17 cellular contexts compared by ENCODE assay signal in genomic region chr20:11003341-11003740, GRCh38.
DNase-seq lines count a peak whose midpoint lies in the region; ATAC-seq and TF ChIP-seq lines count a peak whose summit lies in the region.
"Had no signal": no experiment of that assay in that cellular context is flagged by ENCODE, and none has a peak within 500 bp of the region (broad histone marks: within the 10 kb centered on the region; RNA-seq: fewer than 3 reads in every experiment).

No MANE protein-coding gene starts in this region.

- H3K9me2 ChIP-seq in PC-9 (ENCODE audit: insufficient read depth): no peaks in the 10 kb centered on the region

- POLR2A ChIA-PET in IMR-90 (lab: Charles Lee; ENCODE audit: unreplicated experiment) (interaction anchor here (0.6 kb wide), 1 partner anchor 130 kb away, joined by 3 read pairs; no protein-coding TSS in a partner anchor), PC-9 (lab: Charles Lee; ENCODE audit: unreplicated experiment) (no interaction called here)

- H3K79me1 ChIP-seq in IMR-90 (ENCODE audit: low read depth in 1 of 2, low read length in 2 of 2): no peaks in the 10 kb centered on the region

- no peaks in the 10 kb centered on the region for H3K27me3 ChIP-seq in IMR-90 (ENCODE audit: control insufficient read depth, insufficient read depth, low read length)
- H3K27me3 ChIP-seq in PC-9 (ENCODE audit: insufficient read depth, low read depth): no peaks in the 10 kb centered on the region
- H3K27me3 ChIP-seq: BE2C had no signal

- no peak overlapping the region for H2BK5ac ChIP-seq in IMR-90 (ENCODE audit: low read depth, low read length, poor library complexity, severe bottlenecking)

- DNase-seq in IMR-90 (no peak), PC-9 (no peak), epithelial cell of esophagus (ENCODE audit: low read depth) (peak; percentile 79), RPMI8226 (no peak)
- DNase-seq: BE2C; Calu3; CD4-positive, alpha-beta T cell; DMS79; Kasumi-1; NCI-H1930; NCI-H510A treated with DMSO at 0.1 percent for 48 hours; NCI-H82 had no signal

- peaks cover 23% of the 10 kb centered on the region for H3F3A ChIP-seq in PC-9 (ENCODE audit: insufficient read depth, low read depth)

- CTCF ChIA-PET in IMR-90 (lab: Yijun Ruan, JAX) (interaction anchor here (0.9 kb wide), 1 partner anchor 21 kb away, joined by 4 read pairs; no protein-coding TSS in a partner anchor), PC-9 (lab: Charles Lee) (no interaction called here)

- H3K27ac ChIP-seq in IMR-90 (ENCODE audit: insufficient read depth, low read length): no peak overlapping the region
- 0 out of 2 replicates have a peak overlapping the region, but pooled peaks have one; percentile 94 for H3K27ac ChIP-seq in PC-9
- peak overlapping the region in 18 of 21 experiments; percentile 11 to 74 (median 52) for H3K27ac ChIP-seq in skin epidermis

- TF ChIP-seq CTCF in IMR-90 (conservative IDR thresholded peaks at IDR 0.05; ENCODE audit: low read depth, low read length) (no peak), PC-9 (conservative IDR thresholded peaks at IDR 0.05) (no peak), epithelial cell of esophagus (IDR thresholded peaks at IDR 0.05; ENCODE audit: insufficient read depth, low read depth, low read length, missing control alignments) (no peak)

- H3K18ac ChIP-seq in IMR-90 (ENCODE audit: low read depth, low read length): no peak overlapping the region

- H2BK15ac ChIP-seq in IMR-90 (ENCODE audit: low read depth, low read length): no peak overlapping the region

- H3K23ac ChIP-seq in IMR-90 (ENCODE audit: low read depth, low read length): no peak overlapping the region

- H3K4ac ChIP-seq in IMR-90 (ENCODE audit: low read depth, low read length): no peak overlapping the region

- no peak overlapping the region for H4K5ac ChIP-seq in IMR-90 (ENCODE audit: low read depth, low read length)

- H4K8ac ChIP-seq in IMR-90 (ENCODE audit: low read depth in 2 of 2, low read length in 2 of 2): no peak overlapping the region

- no peak overlapping the region for H3K56ac ChIP-seq in IMR-90 (ENCODE audit: extremely low read depth, insufficient read depth, low read length)

- no TSS peak for BruUV-seq in IMR-90 (replicated peaks; lab: Mats Ljungman, UMichigan)
- no TSS peak for BruUV-seq in PC-9 (replicated peaks; lab: Mats Ljungman, UMichigan)

- H2AK9ac ChIP-seq in IMR-90 (replicated peaks; ENCODE audit: low read depth, low read length, poor library complexity): no peak overlapping the region

- no peak overlapping the region for H3K14ac ChIP-seq in IMR-90 (replicated peaks; ENCODE audit: low read depth, low read length)

- H3K9me1 ChIP-seq in IMR-90 (ENCODE audit: insufficient read depth, low read length): no peaks in the 10 kb centered on the region; the same call in none of the 2 replicates

- H3K4me1 ChIP-seq in IMR-90 (ENCODE audit: control insufficient read depth, insufficient read depth, low read length) (peaks cover 6% of the 10 kb centered on the region; the same call in 1 of the 2 replicates), PC-9 (replicated peaks; ENCODE audit: insufficient read depth) (peaks cover 27% of the 10 kb centered on the region)
- H3K4me1 ChIP-seq: BE2C, HAP-1 had no signal

- H4K20me1 ChIP-seq in IMR-90 (ENCODE audit: insufficient read depth, low read length) (no peaks in the 10 kb centered on the region), PC-9 (ENCODE audit: insufficient read depth) (no peaks in the 10 kb centered on the region)

- peak overlapping the region; percentile 2; the same call in 1 of the 2 replicates for H2BK20ac ChIP-seq in IMR-90 (ENCODE audit: low read depth, low read length)

- no peak overlapping the region for H2BK120ac ChIP-seq in IMR-90 (ENCODE audit: low read depth, low read length)

- intact Hi-C loops in IMR-90 (cut with micrococcal nuclease): no loop called here
- intact Hi-C loops in PC-9 (cut with micrococcal nuclease; ENCODE audit: unreplicated experiment): loop anchor here (2.0 to 10.0 kb wide), 8 partner anchors 141 to 539 kb away; no protein-coding TSS in a partner anchor

- WGBS in IMR-90 (ENCODE audit: extremely low coverage in 2 of 2, insufficient read length in 1 of 2), 2 experiments: no CpG with 5 or more reads among the region's 2 CpGs

- no peak for TF ChIP-seq POLR2A in IMR-90 (IDR thresholded peaks at IDR 0.05; ENCODE audit: low read depth, low read length)

- no peaks in the 10 kb centered on the region for H3K36me3 ChIP-seq in IMR-90 (ENCODE audit: control insufficient read depth, insufficient read depth, low read length)
- H3K36me3 ChIP-seq in PC-9 (ENCODE audit: low read depth): no peaks in the 10 kb centered on the region
- H3K36me3 ChIP-seq: BE2C, HAP-1 had no signal

- H3K79me2 ChIP-seq in PC-9 (ENCODE audit: low read depth): no peaks in the 10 kb centered on the region

- dilution Hi-C loops in IMR-90 (cut with HindIII; ENCODE audit: low sequenced_read_pairs, unreplicated experiment): no loop called here

- H3K4me2 ChIP-seq in IMR-90 (ENCODE audit: low read depth, low read length): no peak overlapping the region
- H3K4me2 ChIP-seq in PC-9: no peak overlapping the region

- no peak overlapping the region for H4K91ac ChIP-seq in IMR-90 (ENCODE audit: insufficient read depth, low read depth, low read length)

- no peak overlapping the region for H3K4me3 ChIP-seq in IMR-90 (ENCODE audit: insufficient read depth, low read depth, low read length)
- no peak overlapping the region for H3K4me3 ChIP-seq in PC-9
- H3K4me3 ChIP-seq in epithelial cell of esophagus (ENCODE audit: low read length): no peak overlapping the region
- no peak overlapping the region for H3K4me3 ChIP-seq in skin epidermis
- H3K4me3 ChIP-seq: HAP-1 had no signal

- H3K9me3 ChIP-seq in IMR-90 (ENCODE audit: control insufficient read depth, insufficient read depth, low read length) (0 out of 2 replicates have a peak, but pooled peaks cover 2% of the 10 kb centered on the region), PC-9 (ENCODE audit: insufficient read depth, low read depth) (peaks cover 23% of the 10 kb centered on the region)
- H3K9me3 ChIP-seq: BE2C, HAP-1 had no signal

- H2AFZ ChIP-seq in IMR-90 (replicated peaks; ENCODE audit: low read length, poor library complexity) (no peak overlapping the region), PC-9 (no peak overlapping the region)

- ATAC-seq in IMR-90 (ENCODE audit: low read depth) (no peak), GM21723 (IDR thresholded peaks at IDR 0.05; ENCODE audit: unreplicated experiment) (no peak), GM21717 (IDR thresholded peaks at IDR 0.05; ENCODE audit: unreplicated experiment) (no peak)
- ATAC-seq: Right ventricle myocardium inferior had no signal

- no peak for TF ChIP-seq RAD21 in IMR-90 (IDR thresholded peaks at IDR 0.05; ENCODE audit: low read length)

- no peak overlapping the region for H2AK5ac ChIP-seq in IMR-90 (ENCODE audit: low read depth, low read length)

- in situ Hi-C loops in IMR-90 (cut with MboI; ENCODE audit: low sequenced_read_pairs): no loop called here

- no peak overlapping the region for H3K9ac ChIP-seq in IMR-90 (ENCODE audit: low read depth, low read length)

TF ChIP-seq in IMR-90, 13 proteins besides CTCF, POLR2A, EP300 and RAD21:
- TF ChIP-seq RFX5 (IDR thresholded peaks at IDR 0.05; ENCODE audit: low read depth, low read length) (no peak), FOS (IDR thresholded peaks at IDR 0.05; ENCODE audit: low read depth, low read length) (no peak), USF2 (IDR thresholded peaks at IDR 0.05; ENCODE audit: low read depth, low read length) (no peak), MAFK (IDR thresholded peaks at IDR 0.05; ENCODE audit: low read depth, low read length) (no peak)
